Comparison of ENCODE assay signal across 13 cellular contexts in genomic region chr2:219273887-219274391, GRCh38. TPM values are rescaled to one million over a fixed set of nuclear protein-coding genes. Genes with fewer than 3 reads are reported as not detected.
DNase-seq lines count a peak whose midpoint lies in the region; ATAC-seq, FAIRE-seq and TF ChIP-seq lines count a peak whose summit lies in the region.
"Had no signal": no experiment of that assay in that cellular context is flagged by ENCODE, and none has a peak within 500 bp of the region (broad histone marks: within the 10 kb centered on the region; RNA-seq: fewer than 3 reads in every experiment).

No MANE protein-coding gene starts in this region.

- H3K4me2 ChIP-seq in H1 (ENCODE audit: insufficient read depth in 1 of 2, low read depth in 2 of 2, low read length in 2 of 2) (0 out of 4 replicates have a peak overlapping the region, but pooled peaks of 1 of the 2 experiments have one; percentile 9), neuronal stem cell (ENCODE audit: insufficient read depth, low read length, poor library complexity, severe bottlenecking) (no peak overlapping the region)
- H3K4me2 ChIP-seq: neural progenitor cell had no signal

- no peaks in the 10 kb centered on the region for H3K9me3 ChIP-seq in H1 (ENCODE audit: insufficient read depth in 2 of 2, low read depth in 1 of 2, low read length in 1 of 2)
- H3K9me3 ChIP-seq in neuronal stem cell (replicated peaks in 1 of 2; ENCODE audit: control insufficient read depth in 2 of 2, insufficient read depth in 1 of 2, low read depth in 1 of 2, low read length in 2 of 2) = no peaks in the 10 kb centered on the region
- H3K9me3 ChIP-seq: BE2C, colonic mucosa had no signal

- no peak overlapping the region for H3K14ac ChIP-seq in H1 (ENCODE audit: insufficient read length)
- no peak overlapping the region for H3K14ac ChIP-seq in neuronal stem cell (ENCODE audit: low read length)

- H3K79me2 ChIP-seq in H1 (ENCODE audit: control insufficient read depth in 1 of 2, insufficient read depth in 2 of 2, low read length in 2 of 2) = no peaks in the 10 kb centered on the region

- H2BK12ac ChIP-seq in H1 (ENCODE audit: low read depth, low read length) (0 out of 2 replicates have a peak overlapping the region, but pooled peaks have one; percentile 55), neuronal stem cell (ENCODE audit: low read length) (peak overlapping the region; percentile 14)

- intact Hi-C loops in left colon (cut with DNase I, micrococcal nuclease) = no loop called here

- H3K27ac ChIP-seq in H1 (ENCODE audit: low read depth, low read length) (no peak overlapping the region), neuronal stem cell (replicated peaks; ENCODE audit: low read length) (no peak overlapping the region)
- H3K27ac ChIP-seq: colonic mucosa, neural progenitor cell had no signal

- no peak for ATAC-seq in left colon
- no peak for ATAC-seq in left lobe of liver
- ATAC-seq in HG03442 (IDR thresholded peaks at IDR 0.05; ENCODE audit: unreplicated experiment) = no peak

- no peak for TF ChIP-seq POLR2A in H1 (IDR thresholded peaks at IDR 0.05; ENCODE audit: control extremely low read depth in 1 of 2, low read depth in 2 of 2, low read length in 2 of 2)

- H3K18ac ChIP-seq in H1 (ENCODE audit: extremely low read depth, low read length) (no peak overlapping the region), neuronal stem cell (ENCODE audit: low read length) (peak overlapping the region; percentile 65)

- peaks cover 1% of the 10 kb centered on the region; the same call in 1 of the 2 replicates for H3K23me2 ChIP-seq in H1 (ENCODE audit: low read depth, low read length)

- CTCF ChIA-PET in H1 (lab: Charles Lee; ENCODE audit: partially characterized antibody) = interaction anchor here (0.8 to 4.4 kb wide), 15 partner anchors 12 to 114 kb away, joined by 3 to 34 read pairs (median 3); partner anchors contain the start of genes GLB1L and STK16

- no peak overlapping the region for H2BK20ac ChIP-seq in H1 (ENCODE audit: low read length)

- H4K91ac ChIP-seq in H1 (replicated peaks; ENCODE audit: insufficient read length, low read length) (no peak overlapping the region), neuronal stem cell (ENCODE audit: low read depth, low read length, poor library complexity) (no peak overlapping the region)

- no peak overlapping the region for H3K4ac ChIP-seq in H1 (replicated peaks; ENCODE audit: insufficient read length, low read depth, low read length)
- H3K4ac ChIP-seq in neuronal stem cell (ENCODE audit: low read length) = no peak overlapping the region

- TF ChIP-seq CTCF in H1 (IDR thresholded peaks at IDR 0.05; ENCODE audit: control extremely low read depth in 1 of 3, insufficient read depth in 1 of 3, low read depth in 1 of 3, low read length in 3 of 3) = no peak

- H2AFZ ChIP-seq in H1 (ENCODE audit: low read length) (no peak overlapping the region), neuronal stem cell (ENCODE audit: low read length) (peak overlapping the region; percentile 3)
- H2AFZ ChIP-seq: neural progenitor cell had no signal

- POLR2A ChIA-PET in H1 (lab: Charles Lee; ENCODE audit: partially characterized antibody) = interaction anchor here (0.7 to 1.7 kb wide), 8 partner anchors 11 to 62 kb away, joined by 3 to 8 read pairs (median 4); partner anchors contain the start of genes ABCB6, GLB1L, STK16 and TUBA4A

- DNase-seq in ACHN = peak; percentile 90
- peak; percentile 95 for DNase-seq in M059J (ENCODE audit: low read depth)
- DNase-seq in H1 (ENCODE audit: low read depth in 1 of 2, low spot score in 2 of 2) = no peak
- no peak for DNase-seq in neuronal stem cell (ENCODE audit: low spot score)
- DNase-seq in left colon = no peak
- DNase-seq in left lobe of liver (ENCODE audit: low spot score) = no peak
- DNase-seq in NCI-H1694 (lab: John Stamatoyannopoulos, UW) = no peak
- DNase-seq: BE2C, colonic mucosa, hippocampal formation, NCI-H510A had no signal

- H3K56ac ChIP-seq in H1 (replicated peaks; ENCODE audit: insufficient read length, low read depth, low read length) = no peak overlapping the region

- 94% methylated on average over 6 of the region's 7 CpGs; no CpG with 5 or more reads in 1 of the 2 experiments for WGBS in H1 (ENCODE audit: extremely low coverage in 1 of 2, insufficient coverage in 1 of 2, insufficient read length in 1 of 2, insufficient replicate concordance in 2 of 2, low coverage in 1 of 2, low lambda C conversion rate in 2 of 2, missing lambda C conversion rate in 1 of 2), 2 experiments
- WGBS in neuronal stem cell (ENCODE audit: extremely low coverage in 2 of 2, insufficient read length in 2 of 2, insufficient replicate concordance in 1 of 2), 2 donors = no CpG with 5 or more reads among the region's 7 CpGs

- no peak for TF ChIP-seq RAD21 in H1 (IDR thresholded peaks at IDR 0.05 in 1 of 2, conservative IDR thresholded peaks at IDR 0.05 in 1 of 2; ENCODE audit: low read depth in 2 of 2, low read length in 2 of 2)

- H3K79me1 ChIP-seq in H1 (ENCODE audit: low read depth, low read length) (no peaks in the 10 kb centered on the region), neuronal stem cell (ENCODE audit: low read depth, low read length) (peaks cover 3% of the 10 kb centered on the region)

- H4K8ac ChIP-seq in H1 (ENCODE audit: extremely low read depth, insufficient read depth, low read length) (no peak overlapping the region), neuronal stem cell (ENCODE audit: low read depth, low read length) (no peak overlapping the region)

- H3K4me1 ChIP-seq in H1 (replicated peaks in 1 of 4; ENCODE audit: control insufficient read depth in 3 of 4, insufficient read depth in 4 of 4, low read length in 3 of 4) (peaks cover 9 to 14% (median 11%) of the 10 kb centered on the region in 4 experiments), neuronal stem cell (ENCODE audit: control insufficient read depth in 2 of 2, insufficient read depth in 1 of 2, low read depth in 1 of 2, low read length in 2 of 2) (peaks cover 15 to 20% of the 10 kb centered on the region in 2 donors)

- H4K20me1 ChIP-seq in H1 (replicated peaks in 1 of 2; ENCODE audit: control insufficient read depth in 1 of 2, insufficient read depth in 2 of 2, low read length in 2 of 2) = no peaks in the 10 kb centered on the region

- H3K36me3 ChIP-seq in H1 (ENCODE audit: control insufficient read depth in 2 of 4, insufficient read depth in 4 of 4, low read length in 3 of 4) (no peaks in the 10 kb centered on the region), neuronal stem cell (replicated peaks in 1 of 2; ENCODE audit: control insufficient read depth in 2 of 2, insufficient read depth in 2 of 2, low read length in 2 of 2) (no peaks in the 10 kb centered on the region)
- H3K36me3 ChIP-seq: BE2C, colonic mucosa, neural progenitor cell had no signal

- in situ Hi-C loops in ACHN (cut with HindIII; ENCODE audit: low pct_ligation_motif_present, low pct_unique_long_range_greater_than_20kb, low sequenced_read_pairs) = no loop called here

- H2AK5ac ChIP-seq in H1 (ENCODE audit: low read depth, low read length) = no peak overlapping the region
- H2AK5ac ChIP-seq in neuronal stem cell (ENCODE audit: low read depth, low read length) = no peak overlapping the region

- H2BK120ac ChIP-seq in H1 (replicated peaks; ENCODE audit: low read depth, low read length) (no peak overlapping the region), neuronal stem cell (ENCODE audit: low read depth, low read length) (no peak overlapping the region)

- H2BK5ac ChIP-seq in H1 (ENCODE audit: low read depth, low read length) (no peak overlapping the region; the same call in 1 of the 2 replicates), neuronal stem cell (ENCODE audit: low read length) (no peak overlapping the region)

- no peak for TF ChIP-seq EP300 in H1 (IDR thresholded peaks at IDR 0.05; ENCODE audit: borderline replicate concordance in 1 of 2, low read depth in 2 of 2, low read length in 2 of 2)

- H3K4me3 ChIP-seq in H1 (ENCODE audit: extremely low read depth in 1 of 4, insufficient read depth in 2 of 4, low read depth in 3 of 4, low read length in 4 of 4) = no peak overlapping the region
- H3K4me3 ChIP-seq in neuronal stem cell (ENCODE audit: low read length in 2 of 2) = no peak overlapping the region
- H3K4me3 ChIP-seq: colonic mucosa, neural progenitor cell had no signal

- peaks cover 0 to 3% (median 0%) of the 10 kb centered on the region in 4 experiments; a peak in 3 of 7 replicates for H3K27me3 ChIP-seq in H1 (replicated peaks in 1 of 4; ENCODE audit: control insufficient read depth in 3 of 4, extremely low read depth in 1 of 4, insufficient read depth in 3 of 4, low read length in 3 of 4)
- H3K27me3 ChIP-seq in neuronal stem cell (ENCODE audit: control insufficient read depth in 3 of 3, insufficient read depth in 3 of 3, low read depth in 1 of 3, low read length in 3 of 3) = peaks cover 0 to 42% (median 5%) of the 10 kb centered on the region in 3 experiments
- H3K27me3 ChIP-seq: BE2C, colonic mucosa had no signal

- H2BK15ac ChIP-seq in H1 (ENCODE audit: low read length) (0 out of 2 replicates have a peak overlapping the region, but pooled peaks have one; percentile 40), neuronal stem cell (ENCODE audit: low read length) (peak overlapping the region; percentile 65)

- H4K5ac ChIP-seq in H1 (ENCODE audit: insufficient read length, low read depth, low read length) = no peak overlapping the region

- H3K9ac ChIP-seq in H1 (replicated peaks in 1 of 4; ENCODE audit: extremely low read depth in 1 of 4, low read depth in 3 of 4, low read length in 3 of 4) = no peak overlapping the region
- no peak overlapping the region for H3K9ac ChIP-seq in neuronal stem cell (ENCODE audit: low read depth, low read length, poor library complexity)
- H3K9ac ChIP-seq: neural progenitor cell had no signal

- no peak for FAIRE-seq in H1 (lab: Jason Lieb, UNC)

- H3K23ac ChIP-seq in H1 (ENCODE audit: insufficient read length) (no peak overlapping the region), neuronal stem cell (ENCODE audit: low read depth, low read length, poor library complexity) (peak overlapping the region; percentile 3)

RNA-seq across cellular contexts. Expression of gene DNAJB2, which starts 5.2 kb away (rescaled TPM):
- total RNA-seq in M059J (2014; rRNA removed; shearing (Covaris generic)) = 33.2 and 45.9 TPM in 2 replicates
- total RNA-seq in H1 (2021; fragmentation: NEBNext Ultra II Directional; extraction: Animal tissue kit (Norgen Biotek cat#: 25700)) = 26.3 and 33.5 TPM in 2 replicates
- 21.0 and 28.6 TPM in 2 replicates for polyA plus RNA-seq in H1 (2011; rRNA removed)
- 22.5 TPM for polyA plus RNA-seq in H1 (2011; cell fraction: cytosol; rRNA removed)
- polyA plus RNA-seq in H1 (2011; cell fraction: nucleus; rRNA removed) = 52.6 TPM
- polyA plus RNA-seq in H1 (2012, experiment 1 of 2) = 21.6 to 24.7 TPM (median 23.8 TPM) in 4 replicates
- 15.1 TPM for polyA plus RNA-seq in H1 (2012, experiment 2 of 2)
- 21.5 TPM for polyA plus RNA-seq in H1 (2013, experiment 1 of 2)
- polyA plus RNA-seq in H1 (2013, experiment 2 of 2) = 20.5 TPM
- 15.1 and 15.9 TPM in 2 replicates for polyA minus RNA-seq in H1 (2011; rRNA and poly(A)+ RNA removed)
- polyA minus RNA-seq in H1 (2011; cell fraction: cytosol; rRNA and poly(A)+ RNA removed) = 10.3 TPM
- polyA minus RNA-seq in H1 (2011; cell fraction: nucleus; rRNA and poly(A)+ RNA removed) = 16.1 TPM
- 39.6 TPM for polyA plus RNA-seq in neuronal stem cell (2013, experiment 1 of 2)
- 39.1 TPM for polyA plus RNA-seq in neuronal stem cell (2013, experiment 2 of 2)
- total RNA-seq in left colon = 10 to 100 TPM; 64.2 to 67.6 TPM
- total RNA-seq in left lobe of liver = 40.9 TPM

RNA-seq across cellular contexts. Expression of gene TUBA4A, which starts 20.2 kb away (rescaled TPM):
- total RNA-seq in M059J (2014; rRNA removed; shearing (Covaris generic)) = 105 and 129 TPM in 2 replicates
- total RNA-seq in H1 (2021; fragmentation: NEBNext Ultra II Directional; extraction: Animal tissue kit (Norgen Biotek cat#: 25700)) = 59.5 and 67.3 TPM in 2 replicates
- polyA plus RNA-seq in H1 (2011; rRNA removed) = 172 and 174 TPM in 2 replicates
- polyA plus RNA-seq in H1 (2011; cell fraction: cytosol; rRNA removed) = 93.1 TPM
- 114 TPM for polyA plus RNA-seq in H1 (2011; cell fraction: nucleus; rRNA removed)
- 59.2 to 76.9 TPM (median 63.8 TPM) in 4 replicates for polyA plus RNA-seq in H1 (2012, experiment 1 of 2)
- polyA plus RNA-seq in H1 (2012, experiment 2 of 2) = 64.6 TPM
- polyA plus RNA-seq in H1 (2013, experiment 1 of 2) = 87.7 TPM
- polyA plus RNA-seq in H1 (2013, experiment 2 of 2) = 77.5 TPM
- 31.2 and 39.5 TPM in 2 replicates for polyA minus RNA-seq in H1 (2011; rRNA and poly(A)+ RNA removed)
- polyA minus RNA-seq in H1 (2011; cell fraction: cytosol; rRNA and poly(A)+ RNA removed) = 15.0 TPM
- 20.9 TPM for polyA minus RNA-seq in H1 (2011; cell fraction: nucleus; rRNA and poly(A)+ RNA removed)
- 0.42 TPM for polyA plus RNA-seq in neuronal stem cell (2013, experiment 1 of 2)
- 0.78 TPM for polyA plus RNA-seq in neuronal stem cell (2013, experiment 2 of 2)
- total RNA-seq in left colon (10 to 100 TPM; 60.2 to 83.1 TPM), left lobe of liver (29.0 TPM)

RNA-seq across cellular contexts. Expression of gene TUBA4B, which starts 20.9 kb away (rescaled TPM):
- total RNA-seq in M059J (2014; rRNA removed; shearing (Covaris generic)) = not detected in 2 replicates
- 0.24 TPM in 1 of 2 replicates, not detected in the other for total RNA-seq in H1 (2021; fragmentation: NEBNext Ultra II Directional; extraction: Animal tissue kit (Norgen Biotek cat#: 25700))
- polyA plus RNA-seq in H1 (2011; rRNA removed) = 0.08 and 0.25 TPM in 2 replicates
- 0.10 TPM for polyA plus RNA-seq in H1 (2011; cell fraction: cytosol; rRNA removed)
- 0.23 TPM for polyA plus RNA-seq in H1 (2011; cell fraction: nucleus; rRNA removed)
- not detected in 4 replicates for polyA plus RNA-seq in H1 (2012, experiment 1 of 2)
- polyA plus RNA-seq in H1 (2012, experiment 2 of 2) = not detected
- polyA plus RNA-seq in H1 (2013, experiment 1 of 2) = 0.08 TPM
- polyA plus RNA-seq in H1 (2013, experiment 2 of 2) = 0.07 TPM
- 0.13 TPM in 1 of 2 replicates, not detected in the other for polyA minus RNA-seq in H1 (2011; rRNA and poly(A)+ RNA removed)
- not detected for polyA minus RNA-seq in H1 (2011; cell fraction: cytosol; rRNA and poly(A)+ RNA removed)
- polyA minus RNA-seq in H1 (2011; cell fraction: nucleus; rRNA and poly(A)+ RNA removed) = not detected
- polyA plus RNA-seq in neuronal stem cell (2013, experiment 1 of 2) = not detected
- polyA plus RNA-seq in neuronal stem cell (2013, experiment 2 of 2) = not detected
- not detected for total RNA-seq in left colon
- not detected for total RNA-seq in left lobe of liver
- total RNA-seq: colonic mucosa had no signal

RNA-seq across cellular contexts. Expression of gene STK16, which starts 28.7 kb away (rescaled TPM):
- 24.5 and 33.7 TPM in 2 replicates for total RNA-seq in M059J (2014; rRNA removed; shearing (Covaris generic))
- total RNA-seq in H1 (2021; fragmentation: NEBNext Ultra II Directional; extraction: Animal tissue kit (Norgen Biotek cat#: 25700)) = 17.0 and 21.3 TPM in 2 replicates
- 51.4 and 69.9 TPM in 2 replicates for polyA plus RNA-seq in H1 (2011; rRNA removed)
- 57.6 TPM for polyA plus RNA-seq in H1 (2011; cell fraction: cytosol; rRNA removed)
- polyA plus RNA-seq in H1 (2011; cell fraction: nucleus; rRNA removed) = 61.7 TPM
- 24.0 to 34.8 TPM (median 27.4 TPM) in 4 replicates for polyA plus RNA-seq in H1 (2012, experiment 1 of 2)
- 17.0 TPM for polyA plus RNA-seq in H1 (2012, experiment 2 of 2)
- 12.3 TPM for polyA plus RNA-seq in H1 (2013, experiment 1 of 2)
- polyA plus RNA-seq in H1 (2013, experiment 2 of 2) = 10.4 TPM
- 36.1 and 47.0 TPM in 2 replicates for polyA minus RNA-seq in H1 (2011; rRNA and poly(A)+ RNA removed)
- 12.3 TPM for polyA minus RNA-seq in H1 (2011; cell fraction: cytosol; rRNA and poly(A)+ RNA removed)
- 36.2 TPM for polyA minus RNA-seq in H1 (2011; cell fraction: nucleus; rRNA and poly(A)+ RNA removed)
- 19.8 TPM for polyA plus RNA-seq in neuronal stem cell (2013, experiment 1 of 2)
- polyA plus RNA-seq in neuronal stem cell (2013, experiment 2 of 2) = 20.4 TPM
- total RNA-seq in left colon (10 to 100 TPM; 41.9 to 42.5 TPM), left lobe of liver (24.4 TPM)

RNA-seq across cellular contexts. Expression of gene GLB1L, which starts 28.7 kb away (rescaled TPM):
- 6.2 and 8.0 TPM in 2 replicates for total RNA-seq in M059J (2014; rRNA removed; shearing (Covaris generic))
- total RNA-seq in H1 (2021; fragmentation: NEBNext Ultra II Directional; extraction: Animal tissue kit (Norgen Biotek cat#: 25700)) = 3.2 and 3.7 TPM in 2 replicates
- 3.7 and 4.0 TPM in 2 replicates for polyA plus RNA-seq in H1 (2011; rRNA removed)
- polyA plus RNA-seq in H1 (2011; cell fraction: cytosol; rRNA removed) = 4.0 TPM
- polyA plus RNA-seq in H1 (2011; cell fraction: nucleus; rRNA removed) = 7.6 TPM
- polyA plus RNA-seq in H1 (2012, experiment 1 of 2) = 2.2 to 4.8 TPM (median 3.3 TPM) in 4 replicates
- 1.3 TPM for polyA plus RNA-seq in H1 (2012, experiment 2 of 2)
- polyA plus RNA-seq in H1 (2013, experiment 1 of 2) = 4.1 TPM
- 3.8 TPM for polyA plus RNA-seq in H1 (2013, experiment 2 of 2)
- 2.5 and 3.3 TPM in 2 replicates for polyA minus RNA-seq in H1 (2011; rRNA and poly(A)+ RNA removed)
- polyA minus RNA-seq in H1 (2011; cell fraction: cytosol; rRNA and poly(A)+ RNA removed) = 1.8 TPM
- 7.1 TPM for polyA minus RNA-seq in H1 (2011; cell fraction: nucleus; rRNA and poly(A)+ RNA removed)
- 6.5 TPM for polyA plus RNA-seq in neuronal stem cell (2013, experiment 1 of 2)
- 6.1 TPM for polyA plus RNA-seq in neuronal stem cell (2013, experiment 2 of 2)
- total RNA-seq in left colon = 1 to 10 TPM; 4.2 to 4.5 TPM
- total RNA-seq in left lobe of liver = 3.1 TPM

Comparison
In these comparisons a context has a peak if more than half of its experiments do, and no peak if none do; other contexts are left out.
1. DNase-seq: peak in ACHN (single experiment) and M059J (single experiment); none in H1 (0 of 2), neuronal stem cell (single experiment), left colon (0 of 2), left lobe of liver (single experiment) and NCI-H1694 (single experiment).